In the genomic region with DNA sequence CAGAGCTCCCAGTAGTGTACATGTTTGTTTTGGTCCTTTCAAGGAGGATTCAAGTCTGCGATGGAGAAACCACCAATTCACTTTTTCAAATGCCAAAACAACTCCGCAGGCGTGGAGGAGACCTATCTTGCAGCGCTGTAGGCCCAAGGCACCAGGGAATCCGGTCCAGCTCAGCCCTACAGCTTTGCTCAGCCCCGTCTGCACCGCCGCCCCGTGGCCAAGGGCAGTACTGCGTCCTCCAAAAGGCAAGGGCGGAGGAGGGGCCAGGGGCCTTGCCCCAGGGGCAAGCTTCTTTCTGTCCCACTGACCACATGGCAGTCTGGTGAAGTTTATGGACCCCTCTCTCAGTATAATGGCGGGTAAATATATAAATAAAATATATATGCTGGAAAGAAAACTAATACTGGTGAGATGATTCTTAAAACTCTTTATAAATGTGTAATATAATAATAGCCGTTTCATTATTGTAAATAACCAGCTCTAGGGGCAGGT, we compare ENCODE assay signal across 9 cellular contexts. TPM values are rescaled to one million over a fixed set of nuclear protein-coding genes. Genes with fewer than 3 reads are reported as not detected.
DNase-seq lines count a peak whose midpoint lies in the region; ATAC-seq and TF ChIP-seq lines count a peak whose summit lies in the region.
"Had no signal": no experiment of that assay in that cellular context is flagged by ENCODE, and none has a peak within 500 bp of the region (broad histone marks: within the 10 kb centered on the region; RNA-seq: fewer than 3 reads in every experiment).

No MANE protein-coding gene starts in this region.

- intact Hi-C loops in transverse colon (cut with DNase I; ENCODE audit: low total_unique reads) = loop anchor here (10.0 kb wide), 1 partner anchor 151 kb away; no protein-coding TSS in a partner anchor

- H3K36me3 ChIP-seq in parathyroid adenoma (ENCODE audit: control insufficient read depth, insufficient read depth, low read length) = no peaks in the 10 kb centered on the region
- no peaks in the 10 kb centered on the region for H3K36me3 ChIP-seq in transverse colon

- H3K27ac ChIP-seq in parathyroid adenoma (no peak overlapping the region), transverse colon (no peak overlapping the region)

- TF ChIP-seq EP300 in transverse colon (IDR thresholded peaks at IDR 0.05; ENCODE audit: low read depth) = no peak

- no peak overlapping the region for H3K4me2 ChIP-seq in parathyroid adenoma (ENCODE audit: low read length)

- H3K9ac ChIP-seq in parathyroid adenoma = no peak overlapping the region

- ATAC-seq in GM18867 (IDR thresholded peaks at IDR 0.05; ENCODE audit: unreplicated experiment) = no peak

- H3K79me2 ChIP-seq in parathyroid adenoma = no peaks in the 10 kb centered on the region

- H2AFZ ChIP-seq in parathyroid adenoma = peak overlapping the region; percentile 4

- 5 to 9% methylated on average over 9 to 13 of the region's 13 CpGs for WGBS in transverse colon (ENCODE audit: low coverage in 1 of 2), 2 donors

- H3K4me3 ChIP-seq in parathyroid adenoma (ENCODE audit: low read depth, low read length) = no peak overlapping the region
- H3K4me3 ChIP-seq in transverse colon = no peak overlapping the region

- DNase-seq in G401 (ENCODE audit: low spot score) (peak; percentile 85), LHCN-M2 (ENCODE audit: low read depth) (peak; percentile 59), SK-MEL-5 (ENCODE audit: low read depth, low spot score) (peak; percentile 83), glomerular visceral epithelial cell (ENCODE audit: extremely low spot score) (peak; percentile 81), transverse colon (peak; percentile 87)
- peak; percentile 82 for DNase-seq in activated naive CD4-positive, alpha-beta T cell treated with Interleukin-2 at 50 U/mL for 16 hours

- H3K27me3 ChIP-seq in parathyroid adenoma (ENCODE audit: control insufficient read depth, insufficient read depth, low read length) (no peaks in the 10 kb centered on the region), transverse colon (peaks cover 6% of the 10 kb centered on the region)

- no peak for TF ChIP-seq POLR2A in transverse colon (IDR thresholded peaks at IDR 0.05)

- in situ Hi-C loops in G401 (cut with HindIII; ENCODE audit: low sequenced_read_pairs) (loop anchor here (10.0 kb wide), 1 partner anchor 141 kb away; no protein-coding TSS in a partner anchor), SK-MEL-5 (cut with HindIII; ENCODE audit: low pct_unique_long_range_greater_than_20kb, low sequenced_read_pairs) (no loop called here), transverse colon (cut with MboI; ENCODE audit: low pct_ligation_motif_present in 1 of 4, low pct_unique_long_range_greater_than_20kb in 1 of 4, low sequenced_read_pairs in 3 of 4) (no loop called here)

- TF ChIP-seq CTCF in parathyroid adenoma (IDR thresholded peaks at IDR 0.05) (peak; percentile 99), transverse colon (IDR thresholded peaks at IDR 0.05) (peak; percentile 95 to 99 (median 98))

- H3K4me1 ChIP-seq in parathyroid adenoma = no peaks in the 10 kb centered on the region
- peaks cover 0 to 7% (median 0%) of the 10 kb centered on the region in 4 donors for H3K4me1 ChIP-seq in transverse colon

- H3K9me3 ChIP-seq in parathyroid adenoma (ENCODE audit: control insufficient read depth, low read length) = no peaks in the 10 kb centered on the region
- no peaks in the 10 kb centered on the region for H3K9me3 ChIP-seq in transverse colon

RNA-seq across cellular contexts. Expression of a gene that starts 0.7 kb away (rescaled TPM):
- 0.31 TPM in 1 of 2 replicates, not detected in the other for total RNA-seq in G401 (2014; rRNA removed; shearing (Covaris generic))
- total RNA-seq in LHCN-M2 (2014; rRNA removed) = not detected in 2 replicates
- polyA plus RNA-seq in LHCN-M2 (2012) = not detected
- not detected in 2 replicates for total RNA-seq in SK-MEL-5 (2014; rRNA removed; shearing (Covaris generic))
- not detected in 2 replicates for polyA plus RNA-seq in SK-MEL-5 (2015; cell fraction: cytosol; rRNA removed)
- polyA plus RNA-seq in SK-MEL-5 (2015; cell fraction: nucleus; rRNA removed) = not detected in 2 replicates
- 10 to 100 TPM in 1 of 4 donors, 1 to 10 TPM in 1, under 1 TPM in 1, not detected in 1; 0.55 to 44.5 (median 1.4) TPM for total RNA-seq in transverse colon
- total RNA-seq: mononuclear cell had no signal

RNA-seq across cellular contexts. Expression of a gene that starts 13.3 kb away (rescaled TPM):
- total RNA-seq in G401 (2014; rRNA removed; shearing (Covaris generic)) = 2.1 and 2.2 TPM in 2 replicates
- total RNA-seq in LHCN-M2 (2014; rRNA removed) = 4.1 and 6.7 TPM in 2 replicates
- 3.3 TPM for polyA plus RNA-seq in LHCN-M2 (2012)
- total RNA-seq in SK-MEL-5 (2014; rRNA removed; shearing (Covaris generic)) = 4.0 and 6.3 TPM in 2 replicates
- 2.3 and 6.1 TPM in 2 replicates for polyA plus RNA-seq in SK-MEL-5 (2015; cell fraction: cytosol; rRNA removed)
- 20.2 and 45.3 TPM in 2 replicates for polyA plus RNA-seq in SK-MEL-5 (2015; cell fraction: nucleus; rRNA removed)
- 10 to 100 TPM in 1 of 4 donors, 1 to 10 TPM in 3; 6.8 to 10.7 (median 7.5) TPM for total RNA-seq in transverse colon
